In genomic region chr22:27879923-27880322, GRCh38 we compare ENCODE assay signal across 8 cellular contexts. TPM values are rescaled to one million over a fixed set of nuclear protein-coding genes. Genes with fewer than 3 reads are reported as not detected.
A peak's percentile ranks its signal among the peaks of the same experiment; 100 is the strongest.
DNase-seq lines count a peak whose midpoint lies in the region; ATAC-seq and TF ChIP-seq lines count a peak whose summit lies in the region.

No MANE protein-coding gene starts in this region.

- peaks cover 14% of the 10 kb centered on the region for H3K36me3 ChIP-seq in Karpas-422 (ENCODE audit: insufficient read depth, low read length)
- H3K36me3 ChIP-seq in ascending aorta: peaks cover 10% of the 10 kb centered on the region in 2 donors
- H3K36me3 ChIP-seq in testis (ENCODE audit: low read depth, missing control alignments): no peaks in the 10 kb centered on the region

- TF ChIP-seq CTCF in ascending aorta (IDR thresholded peaks at IDR 0.05) (peak; percentile 55 to 58 (median 56)), testis (IDR thresholded peaks at IDR 0.05) (peak; percentile 46 to 63 (median 53))

- H2AFZ ChIP-seq in Karpas-422 (ENCODE audit: low read length): no peak overlapping the region

- no peak for TF ChIP-seq POLR2A in testis (IDR thresholded peaks at IDR 0.05)

- no peak for ATAC-seq in GM18520 (IDR thresholded peaks at IDR 0.05; ENCODE audit: unreplicated experiment)
- ATAC-seq in HG02763 (IDR thresholded peaks at IDR 0.05; ENCODE audit: unreplicated experiment): no peak
- no peak for ATAC-seq in GM19023 (IDR thresholded peaks at IDR 0.05; ENCODE audit: unreplicated experiment)

- H3K4me3 ChIP-seq in Karpas-422 (ENCODE audit: low read length) (no peak overlapping the region), ascending aorta (no peak overlapping the region), testis (no peak overlapping the region)

- WGBS in testis, 2 donors: 81 to 100% methylated on average over 1 of the region's 1 CpG

- H3K27me3 ChIP-seq in Karpas-422 (ENCODE audit: low read length) (no peaks in the 10 kb centered on the region), ascending aorta (no peaks in the 10 kb centered on the region), testis (no peaks in the 10 kb centered on the region)

- intact Hi-C loops in ascending aorta (cut with DNase I): loop anchor here (1.0 to 10.0 kb wide), 2 partner anchors 129 to 1125 kb away; no protein-coding TSS in a partner anchor
- intact Hi-C loops in testis (cut with DNase I; ENCODE audit: low total_unique reads): loop anchor here (5.0 kb wide), 1 partner anchor 127 kb away; no protein-coding TSS in a partner anchor

- no peaks in the 10 kb centered on the region for H4K20me1 ChIP-seq in Karpas-422 (ENCODE audit: insufficient read depth, low read depth, low read length)

- H3K9ac ChIP-seq in Karpas-422 (ENCODE audit: low read length): no peak overlapping the region

- H3K9me3 ChIP-seq in Karpas-422 (ENCODE audit: low read length) (no peaks in the 10 kb centered on the region), ascending aorta (no peaks in the 10 kb centered on the region), testis (no peaks in the 10 kb centered on the region)

- H3K27ac ChIP-seq in Karpas-422 (ENCODE audit: low read length) (no peak overlapping the region), ascending aorta (peak overlapping the region; percentile 43 to 85), testis (peak overlapping the region; percentile 57 to 78)

- H3K79me2 ChIP-seq in Karpas-422 (ENCODE audit: low read length): peaks cover 74% of the 10 kb centered on the region

- H3K4me2 ChIP-seq in Karpas-422 (ENCODE audit: low read depth, low read length, poor library complexity, severe bottlenecking): no peak overlapping the region

- no peaks in the 10 kb centered on the region for H3K9me2 ChIP-seq in Karpas-422 (replicated peaks; ENCODE audit: insufficient read depth, low read length)

- DNase-seq in ELR (ENCODE audit: low read depth) (peak; percentile 75), Karpas-422 (peak; percentile 77), ascending aorta (ENCODE audit: low spot score in 2 of 2) (no peak), iPS-NIHi11 (ENCODE audit: low spot score) (peak; percentile 65), testis (no peak)

- H3K4me1 ChIP-seq in Karpas-422 (ENCODE audit: low read length) (peaks cover 40% of the 10 kb centered on the region), ascending aorta (peaks cover 11 to 49% of the 10 kb centered on the region in 2 donors), testis (peaks cover 41% of the 10 kb centered on the region)

RNA-seq across cellular contexts. Expression of gene PITPNB, which starts 39.1 kb away (rescaled TPM):
- 14.1 and 23.8 TPM in 2 replicates for total RNA-seq in Karpas-422 (2014; rRNA removed; shearing (Covaris generic); ENCODE audit: low replicate concordance)
- total RNA-seq in ascending aorta (42.1 TPM), testis (10 to 100 TPM; 39.9 to 49.4 TPM)
- 41.9 TPM for polyA plus RNA-seq in testis (ENCODE audit: insufficient read depth, low read depth, low replicate concordance)

Comparison
In these comparisons a context has a peak if more than half of its experiments do, and no peak if none do; other contexts are left out.
1. DNase-seq: peak in ELR (single experiment), Karpas-422 (single experiment) and iPS-NIHi11 (single experiment); none in ascending aorta (0 of 2) and testis (single experiment).